34 cellular contexts compared by ENCODE assay signal in genomic region chr6:95293257-95293656, GRCh38.
"Had no signal": no experiment of that assay in that cellular context is flagged by ENCODE, and none has a peak within 500 bp of the region (broad histone marks: within the 10 kb centered on the region; RNA-seq: fewer than 3 reads in every experiment).

No MANE protein-coding gene starts in this region.

- H3K4me3 ChIP-seq: MG63 had no signal

- H3K36me3 ChIP-seq: MG63 had no signal

- DNase-seq: Karpas-422, Kasumi-1, MG63, MM.1S, MV-4-11, NCI-H1048, NCI-H1092, NCI-H1092 treated with DMSO at 0.1 percent for 48 hours, NCI-H1105, NCI-H1105 treated with DMSO at 0.1 percent for 48 hours, NCI-H1417, NCI-H1417 treated with DMSO at 0.1 percent for 48 hours, NCI-H1436, NCI-H1436 treated with DMSO at 0.1 percent for 48 hours, NCI-H146, NCI-H1694 treated with DMSO at 0.1 percent for 48 hours, NCI-H187, NCI-H187 treated with DMSO at 0.1 percent for 48 hours, NCI-H1930, NCI-H2029, NCI-H2029 treated with DMSO at 0.1 percent for 48 hours, NCI-H2081, NCI-H2081 treated with DMSO at 0.1 percent for 48 hours, NCI-H2107, NCI-H2171, NCI-H2171 treated with DMSO at 0.1 percent for 48 hours, NCI-H2227 treated with DMSO at 0.1 percent for 48 hours, NCI-H226, NCI-H345, NCI-H446, NCI-H446 treated with DMSO at 0.1 percent for 48 hours, NCI-H510A, NCI-H510A treated with DMSO at 0.1 percent for 48 hours, NCI-H524 had no signal

- H3K9me3 ChIP-seq: MG63 had no signal

- H3K27me3 ChIP-seq: MG63 had no signal
